In genomic region chr15:89108865-89109660, GRCh38 we compare ENCODE assay signal across 16 cellular contexts. TPM values are rescaled to one million over a fixed set of nuclear protein-coding genes. Genes with fewer than 3 reads are reported as not detected.
DNase-seq lines count a peak whose midpoint lies in the region; ATAC-seq and TF ChIP-seq lines count a peak whose summit lies in the region.
"Had no signal": no experiment of that assay in that cellular context is flagged by ENCODE, and none has a peak within 500 bp of the region (broad histone marks: within the 10 kb centered on the region; RNA-seq: fewer than 3 reads in every experiment).

No MANE protein-coding gene starts in this region.

- WGBS in lung, 2 donors: 50 to 64% methylated on average over 6 of the region's 6 CpGs
- WGBS in stomach, 5 donors: 71 to 91% (median 79%) methylated on average over 6 of the region's 6 CpGs

- TF ChIP-seq CTCF in ascending aorta (IDR thresholded peaks at IDR 0.05) (no peak), lung (IDR thresholded peaks at IDR 0.05; ENCODE audit: control extremely low read depth, extremely low read depth) (no peak), stomach (IDR thresholded peaks at IDR 0.05) (no peak), GM10248 (IDR thresholded peaks at IDR 0.05; ENCODE audit: control extremely low read depth, extremely low read depth, low read depth, missing control alignments) (no peak)

- TF ChIP-seq EP300 in stomach (IDR thresholded peaks at IDR 0.05): no peak

- CTCF ChIA-PET in GM10248 (lab: Yijun Ruan, JAX): interaction anchor here (0.9 to 1.7 kb wide), 6 partner anchors 11 to 62 kb away, joined by 3 to 5 read pairs (median 4); no protein-coding TSS in a partner anchor

- POLR2A ChIA-PET in GM10248 (lab: Yijun Ruan, JAX): no interaction called here

- TF ChIP-seq POLR2A in stomach (IDR thresholded peaks at IDR 0.05): no peak

- H3K27ac ChIP-seq in ascending aorta: peak overlapping the region; percentile 91 to 96
- H3K27ac ChIP-seq in lung (ENCODE audit: low read depth in 1 of 2, low read length in 1 of 2): peak overlapping the region; percentile 18 to 23
- peak overlapping the region; percentile 1 to 95 (median 56) for H3K27ac ChIP-seq in stomach

- DNase-seq in NCI-H69 (lab: John Stamatoyannopoulos, UW) (peak; percentile 71), ascending aorta (ENCODE audit: low spot score in 2 of 2) (no peak), lung (ENCODE audit: low spot score) (no peak), stomach (no peak), dermis blood vessel endothelial cell (no peak), GM10248 (ENCODE audit: extremely low spot score) (no peak)
- no peak for DNase-seq in effector CD4-positive, alpha-beta T cell
- DNase-seq: activated naive CD8-positive, alpha-beta T cell treated with anti-CD3 and anti-CD28 coated beads, Interleukin-2, amount 50 U/mL, for 24 hours; central memory CD4-positive, alpha-beta T cell; effector memory CD4-positive, alpha-beta T cell; NCI-H187; NCI-H524 treated with DMSO at 0.1 percent for 48 hours; SIG-M5; T-helper 17 cell had no signal

- no peaks in the 10 kb centered on the region for H3K27me3 ChIP-seq in ascending aorta
- no peaks in the 10 kb centered on the region for H3K27me3 ChIP-seq in lung (ENCODE audit: control insufficient read depth, insufficient read depth)
- H3K27me3 ChIP-seq in stomach: no peaks in the 10 kb centered on the region

- H3K4me1 ChIP-seq in ascending aorta: peaks cover 14 to 64% of the 10 kb centered on the region in 2 donors
- H3K4me1 ChIP-seq in lung (ENCODE audit: control insufficient read depth in 2 of 2, insufficient read depth in 2 of 2, low read length in 2 of 2): peaks cover 12 to 35% of the 10 kb centered on the region in 2 donors
- H3K4me1 ChIP-seq in stomach: peaks cover 37 to 87% (median 64%) of the 10 kb centered on the region in 4 donors

- intact Hi-C loops in ascending aorta (cut with DNase I) (no loop called here), stomach (cut with DNase I; ENCODE audit: low total_unique reads) (no loop called here)

- ATAC-seq in lung (ENCODE audit: insufficient read depth, low FRiP score): no peak
- ATAC-seq: activated naive CD8-positive, alpha-beta T cell treated with anti-CD3 and anti-CD28 coated beads, Interleukin-2, amount 50 U/mL, for 24 hours; activated T-helper 17 cell treated with anti-CD3 and anti-CD28 coated beads, Interleukin-2, amount 50 U/mL, for 72 hours; HCT116; T-helper 17 cell had no signal

- H3K36me3 ChIP-seq in ascending aorta: peaks cover 0 to 9% of the 10 kb centered on the region in 2 donors
- H3K36me3 ChIP-seq in lung (ENCODE audit: control insufficient read depth in 2 of 2, insufficient read depth in 2 of 2, low read length in 2 of 2): peaks cover 4 to 5% of the 10 kb centered on the region in 2 donors
- peaks cover 3 to 35% (median 11%) of the 10 kb centered on the region in 4 donors for H3K36me3 ChIP-seq in stomach

- no peak overlapping the region for H3K4me3 ChIP-seq in ascending aorta
- no peak overlapping the region for H3K4me3 ChIP-seq in lung
- no peak overlapping the region for H3K4me3 ChIP-seq in stomach

- H3K9me3 ChIP-seq in ascending aorta (no peaks in the 10 kb centered on the region), lung (ENCODE audit: control insufficient read depth in 2 of 2, insufficient read depth in 1 of 2, low read length in 1 of 2) (no peaks in the 10 kb centered on the region), stomach (no peaks in the 10 kb centered on the region)

RNA-seq across cellular contexts. Expression of gene ABHD2, which starts 20.8 kb away (rescaled TPM):
- 228 TPM for total RNA-seq in ascending aorta
- total RNA-seq in lung: 100 to 1,000 TPM in 1 of 2 donors, 10 to 100 TPM in 1; 77.2 to 200 TPM
- polyA plus RNA-seq in lung: 10 to 100 TPM; 11.7 to 41.5 TPM
- 100 to 1,000 TPM in 4 of 5 donors, 10 to 100 TPM in 1; 16.5 to 192 (median 148) TPM for total RNA-seq in stomach
- 10 to 100 TPM in 1 of 3 donors, 1 to 10 TPM in 2; 5.1 to 16.9 (median 8.9) TPM for polyA plus RNA-seq in stomach
- total RNA-seq in dermis blood vessel endothelial cell: 51.7 and 75.6 TPM in 2 replicates

Comparison
In these comparisons a context has a peak if more than half of its experiments do, and no peak if none do; other contexts are left out.
1. H3K27ac ChIP-seq: peak in every context shown above with its lines; median percentile 94 in ascending aorta; 56 in stomach; 20 in lung.